ENCODE assay signal across 10 cellular contexts in the genomic region with DNA sequence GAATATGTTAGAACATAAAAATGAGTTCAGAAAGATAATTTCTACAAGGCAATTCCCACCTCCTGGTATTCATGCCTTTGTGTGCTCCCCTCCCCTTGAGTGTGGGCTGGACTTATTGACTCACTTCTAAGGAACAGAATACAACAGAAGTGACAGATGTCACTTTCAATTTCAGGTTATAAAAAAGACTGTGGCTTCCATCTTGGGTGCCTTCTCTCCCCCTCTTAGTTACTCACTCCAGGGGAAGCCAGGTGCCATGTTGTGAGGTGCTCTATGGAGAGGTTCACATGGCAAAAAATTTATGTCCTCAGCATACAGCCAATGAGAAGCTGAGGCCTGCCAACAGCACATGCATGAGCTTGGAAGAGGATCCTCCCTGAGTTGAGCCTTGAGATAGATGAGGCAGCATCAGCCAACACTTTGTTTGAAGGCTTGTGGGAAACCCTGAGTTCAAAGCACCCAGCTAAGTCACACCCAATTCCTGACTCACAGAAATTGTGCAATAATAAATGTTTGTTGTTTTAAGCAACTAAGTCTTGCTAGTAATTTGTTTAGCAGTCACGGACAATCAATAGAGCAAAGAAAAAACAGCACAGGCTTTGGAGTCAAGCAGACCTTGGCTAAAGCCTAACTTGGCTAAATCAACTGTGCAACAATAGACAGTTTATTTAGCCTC.
A peak's percentile ranks its signal among the peaks of the same experiment; 100 is the strongest.
DNase-seq lines count a peak whose midpoint lies in the region; ATAC-seq and TF ChIP-seq lines count a peak whose summit lies in the region.
"Had no signal": no experiment of that assay in that cellular context is flagged by ENCODE, and none has a peak within 500 bp of the region (broad histone marks: within the 10 kb centered on the region; RNA-seq: fewer than 3 reads in every experiment).

No MANE protein-coding gene starts in this region.

- no peak for TF ChIP-seq EP300 in SK-N-SH (IDR thresholded peaks at IDR 0.05; ENCODE audit: borderline replicate concordance in 1 of 2, low read depth in 1 of 2, low read length in 1 of 2)

- ATAC-seq in left lung (peak; percentile 68), GM18519 (IDR thresholded peaks at IDR 0.05; ENCODE audit: low FRiP score, unreplicated experiment) (no peak)

- H3K79me2 ChIP-seq in mammary epithelial cell (ENCODE audit: insufficient read depth, low read length) (no peaks in the 10 kb centered on the region), SK-N-SH (ENCODE audit: insufficient read depth) (no peaks in the 10 kb centered on the region)

- H3K27me3 ChIP-seq in mammary epithelial cell (ENCODE audit: insufficient read depth, low read length) = no peaks in the 10 kb centered on the region
- H3K27me3 ChIP-seq in left lung = no peaks in the 10 kb centered on the region
- H3K27me3 ChIP-seq in vagina = no peaks in the 10 kb centered on the region
- no peaks in the 10 kb centered on the region for H3K27me3 ChIP-seq in SK-N-SH (ENCODE audit: insufficient read depth)

- POLR2A ChIA-PET in SK-N-SH (lab: Yijun Ruan, JAX) = no interaction called here

- in situ Hi-C loops in mammary epithelial cell (cut with MboI; ENCODE audit: low sequenced_read_pairs in 2 of 2) = no loop called here

- no peak for TF ChIP-seq POLR2A in vagina (IDR thresholded peaks at IDR 0.05)

- H3K9ac ChIP-seq in mammary epithelial cell (ENCODE audit: insufficient read depth, low read length) = no peak overlapping the region
- no peak overlapping the region for H3K9ac ChIP-seq in SK-N-SH

- peaks cover 6% of the 10 kb centered on the region for H3K4me1 ChIP-seq in mammary epithelial cell (ENCODE audit: insufficient read depth, low read length)
- H3K4me1 ChIP-seq in left lung = no peaks in the 10 kb centered on the region
- no peaks in the 10 kb centered on the region for H3K4me1 ChIP-seq in vagina
- no peaks in the 10 kb centered on the region for H3K4me1 ChIP-seq in SK-N-SH (ENCODE audit: control insufficient read depth in 1 of 2, insufficient read depth in 2 of 2, low read depth in 1 of 2, low read length in 1 of 2)

- no peak overlapping the region for H3K27ac ChIP-seq in mammary epithelial cell (ENCODE audit: insufficient read depth, low read depth, low read length)
- no peak overlapping the region for H3K27ac ChIP-seq in left lung
- H3K27ac ChIP-seq in vagina = no peak overlapping the region
- H3K27ac ChIP-seq in SK-N-SH (ENCODE audit: low read depth in 2 of 2, low read length in 1 of 2) = no peak overlapping the region

- H3K9me3 ChIP-seq in mammary epithelial cell (replicated peaks; ENCODE audit: insufficient read depth, low read length) (peaks cover 3% of the 10 kb centered on the region), left lung (no peaks in the 10 kb centered on the region), vagina (no peaks in the 10 kb centered on the region), SK-N-SH (no peaks in the 10 kb centered on the region)

- H3K36me3 ChIP-seq in mammary epithelial cell (ENCODE audit: insufficient read depth, low read length) = no peaks in the 10 kb centered on the region
- no peaks in the 10 kb centered on the region for H3K36me3 ChIP-seq in left lung
- no peaks in the 10 kb centered on the region for H3K36me3 ChIP-seq in vagina
- H3K36me3 ChIP-seq in SK-N-SH (replicated peaks in 1 of 2; ENCODE audit: control insufficient read depth in 1 of 2, insufficient read depth in 2 of 2, low read length in 1 of 2) = no peaks in the 10 kb centered on the region

- H3K4me2 ChIP-seq in mammary epithelial cell (ENCODE audit: insufficient read depth, low read depth, low read length) = no peak overlapping the region
- no peak overlapping the region for H3K4me2 ChIP-seq in SK-N-SH

- DNase-seq in EL = peak; percentile 83
- DNase-seq in LoVo (ENCODE audit: low spot score) = peak; percentile 56
- DNase-seq in mammary epithelial cell = peak; percentile 81
- no peak for DNase-seq in left lung
- DNase-seq in vagina (ENCODE audit: extremely low spot score in 2 of 2) = no peak
- no peak for DNase-seq in T-helper 9 cell
- DNase-seq in SK-N-SH = no peak
- DNase-seq: GF-D8; stimulated activated CD4-positive, alpha-beta T cell treated with anti-CD3 and anti-CD28 coated beads, Interleukin-1b, Interleukin-23, amount 100 ng/mL, for 48 hours had no signal

- intact Hi-C loops in mammary epithelial cell (cut with micrococcal nuclease) (no loop called here), left lung (cut with DNase I) (no loop called here), vagina (cut with DNase I) (no loop called here)

- dilution Hi-C loops in mammary epithelial cell (cut with HindIII; ENCODE audit: low sequenced_read_pairs) = no loop called here

- TF ChIP-seq CTCF in mammary epithelial cell (conservative IDR thresholded peaks at IDR 0.05 in 1 of 2, IDR thresholded peaks at IDR 0.05 in 1 of 2; ENCODE audit: extremely low read depth in 1 of 2, insufficient read depth in 1 of 2, low read depth in 1 of 2, low read length in 2 of 2) = no peak
- no peak for TF ChIP-seq CTCF in left lung (IDR thresholded peaks at IDR 0.05)
- TF ChIP-seq CTCF in vagina (IDR thresholded peaks at IDR 0.05) = no peak
- TF ChIP-seq CTCF in SK-N-SH (IDR thresholded peaks at IDR 0.05) = no peak

- H3K4me3 ChIP-seq in mammary epithelial cell (replicated peaks in 1 of 3; ENCODE audit: insufficient read depth in 1 of 3, low read depth in 2 of 3, low read length in 3 of 3) (no peak overlapping the region), left lung (no peak overlapping the region), vagina (no peak overlapping the region), SK-N-SH (ENCODE audit: low read depth in 2 of 2, low read length in 1 of 2) (no peak overlapping the region)

- H4K20me1 ChIP-seq in mammary epithelial cell (ENCODE audit: insufficient read depth, low read length) = no peaks in the 10 kb centered on the region
- no peaks in the 10 kb centered on the region for H4K20me1 ChIP-seq in SK-N-SH (ENCODE audit: insufficient read depth)

- WGBS in mammary epithelial cell (ENCODE audit: low coverage, missing lambda C conversion rate) = 71% methylated on average over 1 of the region's 1 CpG
- 75% methylated on average over 1 of the region's 1 CpG for WGBS in SK-N-SH (ENCODE audit: low lambda C conversion rate)

- H2AFZ ChIP-seq in mammary epithelial cell (ENCODE audit: low read depth, low read length) (no peak overlapping the region), SK-N-SH (ENCODE audit: low read depth) (no peak overlapping the region)

- H3K9me2 ChIP-seq in SK-N-SH = no peaks in the 10 kb centered on the region

- CTCF ChIA-PET in mammary epithelial cell (lab: Charles Lee; ENCODE audit: low non-redundant PET) (no interaction called here), SK-N-SH (lab: Yijun Ruan, JAX) (no interaction called here)

- TF ChIP-seq RAD21 in SK-N-SH (IDR thresholded peaks at IDR 0.05; ENCODE audit: low read length) = no peak

- BruUV-seq in mammary epithelial cell (replicated peaks; lab: Mats Ljungman, UMichigan) = no TSS peak

- no peaks in the 10 kb centered on the region for H3F3A ChIP-seq in SK-N-SH (replicated peaks; ENCODE audit: insufficient read depth)

TF ChIP-seq in SK-N-SH, 30 proteins besides CTCF, POLR2A, EP300 and RAD21 (continues in another document):
- TF ChIP-seq TEAD4 (IDR thresholded peaks at IDR 0.05; ENCODE audit: borderline replicate concordance, insufficient read depth) (no peak), FOXM1 (IDR thresholded peaks at IDR 0.05; ENCODE audit: low read depth) (no peak), FOSL2 (IDR thresholded peaks at IDR 0.05; ENCODE audit: borderline replicate concordance, low read depth) (no peak), MXI1 (IDR thresholded peaks at IDR 0.05; ENCODE audit: low read depth, low read length) (no peak), SMC3 (IDR thresholded peaks at IDR 0.05; ENCODE audit: low read depth, low read length) (no peak), MEF2A (IDR thresholded peaks at IDR 0.05; ENCODE audit: borderline replicate concordance, low read depth) (no peak)
- TF ChIP-seq, protein P1, sequence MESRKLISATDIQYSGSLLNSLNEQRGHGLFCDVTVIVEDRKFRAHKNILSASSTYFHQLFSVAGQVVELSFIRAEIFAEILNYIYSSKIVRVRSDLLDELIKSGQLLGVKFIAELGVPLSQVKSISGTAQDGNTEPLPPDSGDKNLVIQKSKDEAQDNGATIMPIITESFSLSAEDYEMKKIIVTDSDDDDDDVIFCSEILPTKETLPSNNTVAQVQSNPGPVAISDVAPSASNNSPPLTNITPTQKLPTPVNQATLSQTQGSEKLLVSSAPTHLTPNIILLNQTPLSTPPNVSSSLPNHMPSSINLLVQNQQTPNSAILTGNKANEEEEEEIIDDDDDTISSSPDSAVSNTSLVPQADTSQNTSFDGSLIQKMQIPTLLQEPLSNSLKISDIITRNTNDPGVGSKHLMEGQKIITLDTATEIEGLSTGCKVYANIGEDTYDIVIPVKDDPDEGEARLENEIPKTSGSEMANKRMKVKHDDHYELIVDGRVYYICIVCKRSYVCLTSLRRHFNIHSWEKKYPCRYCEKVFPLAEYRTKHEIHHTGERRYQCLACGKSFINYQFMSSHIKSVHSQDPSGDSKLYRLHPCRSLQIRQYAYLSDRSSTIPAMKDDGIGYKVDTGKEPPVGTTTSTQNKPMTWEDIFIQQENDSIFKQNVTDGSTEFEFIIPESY (IDR thresholded peaks at IDR 0.05; ENCODE audit: borderline replicate concordance, low read depth) = no peak
- TF ChIP-seq, protein P2, sequence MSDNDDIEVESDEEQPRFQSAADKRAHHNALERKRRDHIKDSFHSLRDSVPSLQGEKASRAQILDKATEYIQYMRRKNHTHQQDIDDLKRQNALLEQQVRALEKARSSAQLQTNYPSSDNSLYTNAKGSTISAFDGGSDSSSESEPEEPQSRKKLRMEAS (IDR thresholded peaks at IDR 0.05; ENCODE audit: low read depth) = no peak

Comparison
In these comparisons a context has a peak if more than half of its experiments do, and no peak if none do; other contexts are left out.
1. DNase-seq: peak in EL (single experiment), LoVo (single experiment) and mammary epithelial cell (single experiment); none in left lung (0 of 2), vagina (0 of 2), T-helper 9 cell (single experiment) and SK-N-SH (single experiment).